In genomic region chr7:46494026-46494425, GRCh38 we compare ENCODE assay signal across 22 cellular contexts.
DNase-seq lines count a peak whose midpoint lies in the region; ATAC-seq and TF ChIP-seq lines count a peak whose summit lies in the region.
"Had no signal": no experiment of that assay in that cellular context is flagged by ENCODE, and none has a peak within 500 bp of the region (broad histone marks: within the 10 kb centered on the region; RNA-seq: fewer than 3 reads in every experiment).

No MANE protein-coding gene starts in this region.

- no peak overlapping the region for H3K4me3 ChIP-seq in fibroblast of the aortic adventitia (ENCODE audit: low read depth, low read length)
- no peak overlapping the region for H3K4me3 ChIP-seq in smooth muscle cell
- H3K4me3 ChIP-seq: BLaER1 treated with 17β-estradiol and CSF1 and Interleukin-3, amounts not matched to agents 10 nM and 100 nM; GM23338; PC-9; psoas muscle; tibial artery had no signal

- H3F3A ChIP-seq in smooth muscle cell (ENCODE audit: low read depth) = peaks cover 8% of the 10 kb centered on the region

- no peaks in the 10 kb centered on the region for H4K20me1 ChIP-seq in smooth muscle cell (ENCODE audit: low read depth)
- H4K20me1 ChIP-seq: BLaER1 treated with 17β-estradiol and CSF1 and Interleukin-3, amounts not matched to agents 10 nM and 100 nM had no signal

- H3K36me3 ChIP-seq in smooth muscle cell (ENCODE audit: low read depth) = no peaks in the 10 kb centered on the region
- H3K36me3 ChIP-seq: BLaER1 treated with 17β-estradiol and CSF1 and Interleukin-3, amounts not matched to agents 10 nM and 100 nM; tibial artery had no signal

- H3K27me3 ChIP-seq in smooth muscle cell (ENCODE audit: low read depth) = no peaks in the 10 kb centered on the region
- H3K27me3 ChIP-seq: BLaER1 treated with 17β-estradiol and CSF1 and Interleukin-3, amounts not matched to agents 10 nM and 100 nM; tibial artery had no signal

- peak overlapping the region; percentile 75 for H3K27ac ChIP-seq in smooth muscle cell (ENCODE audit: low read depth)
- H3K27ac ChIP-seq: BLaER1 treated with 17β-estradiol and CSF1 and Interleukin-3, amounts not matched to agents 10 nM and 100 nM; PC-9; psoas muscle; tibial artery had no signal

- no peaks in the 10 kb centered on the region for H3K4me1 ChIP-seq in smooth muscle cell (ENCODE audit: low read depth)
- H3K4me1 ChIP-seq: BLaER1 treated with 17β-estradiol and CSF1 and Interleukin-3, amounts not matched to agents 10 nM and 100 nM; psoas muscle had no signal

- H3K79me2 ChIP-seq in smooth muscle cell (ENCODE audit: low read depth) = no peaks in the 10 kb centered on the region

- no peak overlapping the region for H2AFZ ChIP-seq in smooth muscle cell (ENCODE audit: low read depth)
- H2AFZ ChIP-seq: GM23338, PC-9 had no signal

- peak; percentile 96 for ATAC-seq in SK-N-SH treated with all-trans-retinoic acid at 6 μM for 48 hours
- no peak for ATAC-seq in HG03521 (IDR thresholded peaks at IDR 0.05; ENCODE audit: unreplicated experiment)
- ATAC-seq in GM21360 (IDR thresholded peaks at IDR 0.05; ENCODE audit: unreplicated experiment) = no peak
- ATAC-seq: activated CD4-positive, alpha-beta T cell treated with anti-CD3 and anti-CD28 coated beads for 36 hours; GM23338; natural killer cell treated with Interleukin-12 subunit alpha and Interleukin-12 subunit beta and Interleukin-15 and Interleukin-18, amount 100 ng/mL, for 72 hours; psoas muscle; stimulated activated memory B cell treated with anti-CD40 and anti-IgM and Interleukin-4, amounts not matched to agents 10 μg/mL and 1 μg/mL and 100 μg/mL, for 72 hours had no signal

- DNase-seq in GM04503 (ENCODE audit: low read depth) = peak; percentile 50
- peak; percentile 66 for DNase-seq in fibroblast of the aortic adventitia (ENCODE audit: low read depth)
- no peak for DNase-seq in smooth muscle cell (lab: John Stamatoyannopoulos, UW; ENCODE audit: unreplicated experiment)
- DNase-seq in DMS53 treated with DMSO at 0.1 percent for 48 hours (lab: John Stamatoyannopoulos, UW; ENCODE audit: unreplicated experiment) = no peak
- DNase-seq: activated CD4-positive, alpha-beta T cell treated with anti-CD3 and anti-CD28 coated beads for 36 hours; amygdala; DMS79; Karpas-422; NCI-H1417 treated with DMSO at 0.1 percent for 48 hours; NCI-H2171; NCI-H82; PC-9; psoas muscle; T1000; tibial artery had no signal

- no peak overlapping the region for H3K9ac ChIP-seq in smooth muscle cell (ENCODE audit: low read depth)
- H3K9ac ChIP-seq: BLaER1 treated with 17β-estradiol and CSF1 and Interleukin-3, amounts not matched to agents 10 nM and 100 nM had no signal

- H3K9me3 ChIP-seq in smooth muscle cell (replicated peaks; ENCODE audit: low read depth) = no peaks in the 10 kb centered on the region
- H3K9me3 ChIP-seq: psoas muscle had no signal

- peak overlapping the region; percentile 59 for H3K4me2 ChIP-seq in smooth muscle cell
- H3K4me2 ChIP-seq: BLaER1 treated with 17β-estradiol and CSF1 and Interleukin-3, amounts not matched to agents 10 nM and 100 nM; GM23338; PC-9 had no signal

- no peak for TF ChIP-seq CTCF in fibroblast of the aortic adventitia (IDR thresholded peaks at IDR 0.05; ENCODE audit: insufficient read depth, low read length)
- TF ChIP-seq CTCF in smooth muscle cell (IDR thresholded peaks at IDR 0.05; ENCODE audit: borderline replicate concordance, insufficient read depth, poor library complexity, severe bottlenecking) = no peak

TF ChIP-seq in SK-N-SH treated with all-trans-retinoic acid at 6 μM for 48 hours, 23 proteins besides CTCF, POLR2A, EP300 and RAD21:
- TF ChIP-seq ZFP30 (CRISPR knock-in tag; IDR thresholded peaks at IDR 0.05) (no peak), OSR1 (CRISPR knock-in tag; IDR thresholded peaks at IDR 0.05) (no peak), ZFP3 (CRISPR knock-in tag; IDR thresholded peaks at IDR 0.05) (no peak), TCF4 (CRISPR knock-in tag; IDR thresholded peaks at IDR 0.05; ENCODE audit: borderline replicate concordance) (no peak), ARNTL (CRISPR knock-in tag; IDR thresholded peaks at IDR 0.05; ENCODE audit: borderline replicate concordance, low read depth) (no peak), POU6F1 (CRISPR knock-in tag; IDR thresholded peaks at IDR 0.05; ENCODE audit: borderline replicate concordance, low read depth) (0 out of 2 replicates have a peak, but pooled peaks have one; percentile 35), ESRRG (CRISPR knock-in tag; IDR thresholded peaks at IDR 0.05) (no peak), RARB (CRISPR knock-in tag; IDR thresholded peaks at IDR 0.05) (no peak), ZC3H10 (CRISPR knock-in tag; IDR thresholded peaks at IDR 0.05) (peak; percentile 77), ZNF565 (CRISPR knock-in tag; conservative IDR thresholded peaks at IDR 0.05; ENCODE audit: low read depth) (no peak), PPARA (CRISPR knock-in tag; IDR thresholded peaks at IDR 0.05; ENCODE audit: borderline replicate concordance) (no peak), TOX (CRISPR knock-in tag; IDR thresholded peaks at IDR 0.05; ENCODE audit: borderline replicate concordance) (peak; percentile 46; the same call in 1 of the 2 replicates), CREB5 (CRISPR knock-in tag; IDR thresholded peaks at IDR 0.05; ENCODE audit: low read depth) (no peak), SNAI2 (CRISPR knock-in tag; IDR thresholded peaks at IDR 0.05) (no peak), ISL1 (CRISPR knock-in tag; IDR thresholded peaks at IDR 0.05) (peak; percentile 75)

Comparison
In these comparisons a context has a peak if more than half of its experiments do, and no peak if none do; other contexts are left out.
1. DNase-seq: peak in GM04503 (single experiment) and fibroblast of the aortic adventitia (single experiment); none in smooth muscle cell (single experiment) and DMS53 treated with DMSO at 0.1 percent for 48 hours (single experiment).